1 cellular context compared by ENCODE assay signal in the genomic region with DNA sequence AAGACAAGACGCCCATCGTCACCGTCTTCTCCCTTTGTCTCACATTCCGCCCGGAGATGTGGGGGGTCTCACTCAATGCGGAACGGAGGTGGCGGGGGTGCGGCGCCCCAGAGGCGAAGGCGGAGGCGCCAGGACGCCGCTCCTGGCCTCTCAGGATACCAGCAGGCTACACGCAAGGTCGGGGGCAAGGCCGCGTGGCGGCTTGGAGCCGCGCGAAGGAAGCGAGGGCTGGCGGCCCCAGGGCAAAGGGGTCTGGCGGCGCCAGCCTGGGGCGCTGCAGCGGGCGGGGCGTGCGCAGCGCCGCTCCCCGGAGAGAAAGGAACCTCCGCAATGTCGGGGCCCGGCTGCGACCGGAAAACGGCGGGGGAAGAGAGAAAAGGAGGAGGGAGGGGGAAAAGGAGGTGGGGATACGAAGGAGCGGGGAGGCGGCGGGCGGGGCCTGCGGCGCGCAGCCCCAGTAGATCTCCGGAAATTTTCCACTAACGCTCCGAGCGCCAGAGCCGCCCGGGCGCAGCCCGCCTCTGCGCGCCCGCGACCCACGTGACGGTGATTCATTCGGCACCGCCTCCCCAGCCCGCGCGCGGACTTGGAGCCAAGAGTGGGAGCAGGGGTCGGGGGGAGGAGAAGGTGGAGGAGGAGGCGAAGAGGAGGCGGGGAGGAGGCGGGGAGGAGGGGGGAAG.
A peak's percentile ranks its signal among the peaks of the same experiment; 100 is the strongest.
TF ChIP-seq lines count a peak whose summit lies in the region.

No MANE protein-coding gene starts in this region.

TF ChIP-seq in HepG2, 621 proteins besides CTCF, POLR2A, EP300 and RAD21 (continued from another document and continues in another):
- TF ChIP-seq, protein P1, sequence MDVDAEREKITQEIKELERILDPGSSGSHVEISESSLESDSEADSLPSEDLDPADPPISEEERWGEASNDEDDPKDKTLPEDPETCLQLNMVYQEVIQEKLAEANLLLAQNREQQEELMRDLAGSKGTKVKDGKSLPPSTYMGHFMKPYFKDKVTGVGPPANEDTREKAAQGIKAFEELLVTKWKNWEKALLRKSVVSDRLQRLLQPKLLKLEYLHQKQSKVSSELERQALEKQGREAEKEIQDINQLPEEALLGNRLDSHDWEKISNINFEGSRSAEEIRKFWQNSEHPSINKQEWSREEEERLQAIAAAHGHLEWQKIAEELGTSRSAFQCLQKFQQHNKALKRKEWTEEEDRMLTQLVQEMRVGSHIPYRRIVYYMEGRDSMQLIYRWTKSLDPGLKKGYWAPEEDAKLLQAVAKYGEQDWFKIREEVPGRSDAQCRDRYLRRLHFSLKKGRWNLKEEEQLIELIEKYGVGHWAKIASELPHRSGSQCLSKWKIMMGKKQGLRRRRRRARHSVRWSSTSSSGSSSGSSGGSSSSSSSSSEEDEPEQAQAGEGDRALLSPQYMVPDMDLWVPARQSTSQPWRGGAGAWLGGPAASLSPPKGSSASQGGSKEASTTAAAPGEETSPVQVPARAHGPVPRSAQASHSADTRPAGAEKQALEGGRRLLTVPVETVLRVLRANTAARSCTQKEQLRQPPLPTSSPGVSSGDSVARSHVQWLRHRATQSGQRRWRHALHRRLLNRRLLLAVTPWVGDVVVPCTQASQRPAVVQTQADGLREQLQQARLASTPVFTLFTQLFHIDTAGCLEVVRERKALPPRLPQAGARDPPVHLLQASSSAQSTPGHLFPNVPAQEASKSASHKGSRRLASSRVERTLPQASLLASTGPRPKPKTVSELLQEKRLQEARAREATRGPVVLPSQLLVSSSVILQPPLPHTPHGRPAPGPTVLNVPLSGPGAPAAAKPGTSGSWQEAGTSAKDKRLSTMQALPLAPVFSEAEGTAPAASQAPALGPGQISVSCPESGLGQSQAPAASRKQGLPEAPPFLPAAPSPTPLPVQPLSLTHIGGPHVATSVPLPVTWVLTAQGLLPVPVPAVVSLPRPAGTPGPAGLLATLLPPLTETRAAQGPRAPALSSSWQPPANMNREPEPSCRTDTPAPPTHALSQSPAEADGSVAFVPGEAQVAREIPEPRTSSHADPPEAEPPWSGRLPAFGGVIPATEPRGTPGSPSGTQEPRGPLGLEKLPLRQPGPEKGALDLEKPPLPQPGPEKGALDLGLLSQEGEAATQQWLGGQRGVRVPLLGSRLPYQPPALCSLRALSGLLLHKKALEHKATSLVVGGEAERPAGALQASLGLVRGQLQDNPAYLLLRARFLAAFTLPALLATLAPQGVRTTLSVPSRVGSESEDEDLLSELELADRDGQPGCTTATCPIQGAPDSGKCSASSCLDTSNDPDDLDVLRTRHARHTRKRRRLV (CRISPR knock-in tag; IDR thresholded peaks at IDR 0.05) = no peak
- TF ChIP-seq ZNF558 (CRISPR knock-in tag; IDR thresholded peaks at IDR 0.05; ENCODE audit: borderline replicate concordance) (peak; percentile 76; the same call in 1 of the 2 replicates), HHEX (CRISPR knock-in tag; IDR thresholded peaks at IDR 0.05) (0 out of 2 replicates have a peak, but pooled peaks have one; percentile 14), ARHGAP35 (CRISPR knock-in tag; IDR thresholded peaks at IDR 0.05; ENCODE audit: borderline replicate concordance) (peak; percentile 76; the same call in 1 of the 2 replicates), SAFB2 (CRISPR knock-in tag; IDR thresholded peaks at IDR 0.05; ENCODE audit: borderline replicate concordance, low read depth) (no peak; the same call in 1 of the 2 replicates), RFX1 (IDR thresholded peaks at IDR 0.05) (no peak), MTA1 (CRISPR knock-in tag; IDR thresholded peaks at IDR 0.05; ENCODE audit: borderline replicate concordance) (peak; percentile 96), ZNF235 (CRISPR knock-in tag; IDR thresholded peaks at IDR 0.05; ENCODE audit: borderline replicate concordance) (peak; percentile 60; the same call in 1 of the 2 replicates), FOXK1 (CRISPR knock-in tag; IDR thresholded peaks at IDR 0.05; ENCODE audit: borderline replicate concordance, low read depth) (no peak), HNRNPK (IDR thresholded peaks at IDR 0.05; ENCODE audit: low read depth, low read length, poor library complexity, severe bottlenecking) (peak; percentile 100), ZZZ3 (CRISPR knock-in tag; IDR thresholded peaks at IDR 0.05; ENCODE audit: borderline replicate concordance) (no peak), PAWR (CRISPR knock-in tag; IDR thresholded peaks at IDR 0.05; ENCODE audit: borderline replicate concordance) (no peak), ZBTB8A (CRISPR knock-in tag; IDR thresholded peaks at IDR 0.05; ENCODE audit: borderline replicate concordance, low read depth) (no peak), XBP1 (CRISPR knock-in tag; IDR thresholded peaks at IDR 0.05) (no peak), ZMAT3 (CRISPR knock-in tag; conservative IDR thresholded peaks at IDR 0.05) (peak; percentile 68; the same call in 1 of the 2 replicates), SKI (IDR thresholded peaks at IDR 0.05; ENCODE audit: partially characterized antibody) (peak; percentile 33), CCAR2 (optimal IDR thresholded peaks at IDR 0.05; ENCODE audit: low read depth, low read length) (no peak), CENPX (CRISPR knock-in tag; IDR thresholded peaks at IDR 0.05) (no peak), ZNF180 (CRISPR knock-in tag; IDR thresholded peaks at IDR 0.05; ENCODE audit: borderline replicate concordance, low read depth) (no peak), EED (CRISPR knock-in tag; IDR thresholded peaks at IDR 0.05) (no peak), NONO (IDR thresholded peaks at IDR 0.05) (no peak), NONO (CRISPR knock-in tag; conservative IDR thresholded peaks at IDR 0.05) (peak; percentile 84), ARNTL (CRISPR knock-in tag; IDR thresholded peaks at IDR 0.05) (peak; percentile 90), ZNF607 (CRISPR knock-in tag; IDR thresholded peaks at IDR 0.05; ENCODE audit: borderline replicate concordance) (peak; percentile 88), AKAP8 (CRISPR knock-in tag; IDR thresholded peaks at IDR 0.05) (no peak), MZF1 (CRISPR knock-in tag; IDR thresholded peaks at IDR 0.05; ENCODE audit: borderline replicate concordance) (no peak), ZNF891 (CRISPR knock-in tag; IDR thresholded peaks at IDR 0.05) (peak; percentile 67; the same call in 1 of the 2 replicates), ZSCAN21 (CRISPR knock-in tag; IDR thresholded peaks at IDR 0.05; ENCODE audit: borderline replicate concordance) (no peak), ZNF24 (IDR thresholded peaks at IDR 0.05) (no peak), PHB2 (IDR thresholded peaks at IDR 0.05; ENCODE audit: partially characterized antibody) (no peak), TOE1 (CRISPR knock-in tag; IDR thresholded peaks at IDR 0.05) (no peak), ZSCAN30 (CRISPR knock-in tag; IDR thresholded peaks at IDR 0.05) (no peak), TGIF2 (CRISPR knock-in tag; IDR thresholded peaks at IDR 0.05) (no peak), ZNF678 (CRISPR knock-in tag; IDR thresholded peaks at IDR 0.05) (no peak), ZNF329 (CRISPR knock-in tag; IDR thresholded peaks at IDR 0.05; ENCODE audit: low read depth) (no peak; the same call in 1 of the 2 replicates)
- TF ChIP-seq, protein P2, sequence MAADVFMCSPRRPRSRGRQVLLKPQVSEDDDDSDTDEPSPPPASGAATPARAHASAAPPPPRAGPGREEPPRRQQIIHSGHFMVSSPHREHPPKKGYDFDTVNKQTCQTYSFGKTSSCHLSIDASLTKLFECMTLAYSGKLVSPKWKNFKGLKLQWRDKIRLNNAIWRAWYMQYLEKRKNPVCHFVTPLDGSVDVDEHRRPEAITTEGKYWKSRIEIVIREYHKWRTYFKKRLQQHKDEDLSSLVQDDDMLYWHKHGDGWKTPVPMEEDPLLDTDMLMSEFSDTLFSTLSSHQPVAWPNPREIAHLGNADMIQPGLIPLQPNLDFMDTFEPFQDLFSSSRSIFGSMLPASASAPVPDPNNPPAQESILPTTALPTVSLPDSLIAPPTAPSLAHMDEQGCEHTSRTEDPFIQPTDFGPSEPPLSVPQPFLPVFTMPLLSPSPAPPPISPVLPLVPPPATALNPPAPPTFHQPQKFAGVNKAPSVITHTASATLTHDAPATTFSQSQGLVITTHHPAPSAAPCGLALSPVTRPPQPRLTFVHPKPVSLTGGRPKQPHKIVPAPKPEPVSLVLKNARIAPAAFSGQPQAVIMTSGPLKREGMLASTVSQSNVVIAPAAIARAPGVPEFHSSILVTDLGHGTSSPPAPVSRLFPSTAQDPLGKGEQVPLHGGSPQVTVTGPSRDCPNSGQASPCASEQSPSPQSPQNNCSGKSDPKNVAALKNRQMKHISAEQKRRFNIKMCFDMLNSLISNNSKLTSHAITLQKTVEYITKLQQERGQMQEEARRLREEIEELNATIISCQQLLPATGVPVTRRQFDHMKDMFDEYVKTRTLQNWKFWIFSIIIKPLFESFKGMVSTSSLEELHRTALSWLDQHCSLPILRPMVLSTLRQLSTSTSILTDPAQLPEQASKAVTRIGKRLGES (CRISPR knock-in tag; IDR thresholded peaks at IDR 0.05; ENCODE audit: borderline replicate concordance) = no peak
- TF ChIP-seq, protein P3, sequence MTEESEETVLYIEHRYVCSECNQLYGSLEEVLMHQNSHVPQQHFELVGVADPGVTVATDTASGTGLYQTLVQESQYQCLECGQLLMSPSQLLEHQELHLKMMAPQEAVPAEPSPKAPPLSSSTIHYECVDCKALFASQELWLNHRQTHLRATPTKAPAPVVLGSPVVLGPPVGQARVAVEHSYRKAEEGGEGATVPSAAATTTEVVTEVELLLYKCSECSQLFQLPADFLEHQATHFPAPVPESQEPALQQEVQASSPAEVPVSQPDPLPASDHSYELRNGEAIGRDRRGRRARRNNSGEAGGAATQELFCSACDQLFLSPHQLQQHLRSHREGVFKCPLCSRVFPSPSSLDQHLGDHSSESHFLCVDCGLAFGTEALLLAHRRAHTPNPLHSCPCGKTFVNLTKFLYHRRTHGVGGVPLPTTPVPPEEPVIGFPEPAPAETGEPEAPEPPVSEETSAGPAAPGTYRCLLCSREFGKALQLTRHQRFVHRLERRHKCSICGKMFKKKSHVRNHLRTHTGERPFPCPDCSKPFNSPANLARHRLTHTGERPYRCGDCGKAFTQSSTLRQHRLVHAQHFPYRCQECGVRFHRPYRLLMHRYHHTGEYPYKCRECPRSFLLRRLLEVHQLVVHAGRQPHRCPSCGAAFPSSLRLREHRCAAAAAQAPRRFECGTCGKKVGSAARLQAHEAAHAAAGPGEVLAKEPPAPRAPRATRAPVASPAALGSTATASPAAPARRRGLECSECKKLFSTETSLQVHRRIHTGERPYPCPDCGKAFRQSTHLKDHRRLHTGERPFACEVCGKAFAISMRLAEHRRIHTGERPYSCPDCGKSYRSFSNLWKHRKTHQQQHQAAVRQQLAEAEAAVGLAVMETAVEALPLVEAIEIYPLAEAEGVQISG (CRISPR knock-in tag; IDR thresholded peaks at IDR 0.05) = no peak; the same call in 1 of the 2 replicates
- TF ChIP-seq, protein P4, sequence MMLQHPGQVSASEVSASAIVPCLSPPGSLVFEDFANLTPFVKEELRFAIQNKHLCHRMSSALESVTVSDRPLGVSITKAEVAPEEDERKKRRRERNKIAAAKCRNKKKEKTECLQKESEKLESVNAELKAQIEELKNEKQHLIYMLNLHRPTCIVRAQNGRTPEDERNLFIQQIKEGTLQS (CRISPR knock-in tag; IDR thresholded peaks at IDR 0.05) = peak; percentile 75; the same call in 1 of the 2 replicates
- TF ChIP-seq, protein P5, sequence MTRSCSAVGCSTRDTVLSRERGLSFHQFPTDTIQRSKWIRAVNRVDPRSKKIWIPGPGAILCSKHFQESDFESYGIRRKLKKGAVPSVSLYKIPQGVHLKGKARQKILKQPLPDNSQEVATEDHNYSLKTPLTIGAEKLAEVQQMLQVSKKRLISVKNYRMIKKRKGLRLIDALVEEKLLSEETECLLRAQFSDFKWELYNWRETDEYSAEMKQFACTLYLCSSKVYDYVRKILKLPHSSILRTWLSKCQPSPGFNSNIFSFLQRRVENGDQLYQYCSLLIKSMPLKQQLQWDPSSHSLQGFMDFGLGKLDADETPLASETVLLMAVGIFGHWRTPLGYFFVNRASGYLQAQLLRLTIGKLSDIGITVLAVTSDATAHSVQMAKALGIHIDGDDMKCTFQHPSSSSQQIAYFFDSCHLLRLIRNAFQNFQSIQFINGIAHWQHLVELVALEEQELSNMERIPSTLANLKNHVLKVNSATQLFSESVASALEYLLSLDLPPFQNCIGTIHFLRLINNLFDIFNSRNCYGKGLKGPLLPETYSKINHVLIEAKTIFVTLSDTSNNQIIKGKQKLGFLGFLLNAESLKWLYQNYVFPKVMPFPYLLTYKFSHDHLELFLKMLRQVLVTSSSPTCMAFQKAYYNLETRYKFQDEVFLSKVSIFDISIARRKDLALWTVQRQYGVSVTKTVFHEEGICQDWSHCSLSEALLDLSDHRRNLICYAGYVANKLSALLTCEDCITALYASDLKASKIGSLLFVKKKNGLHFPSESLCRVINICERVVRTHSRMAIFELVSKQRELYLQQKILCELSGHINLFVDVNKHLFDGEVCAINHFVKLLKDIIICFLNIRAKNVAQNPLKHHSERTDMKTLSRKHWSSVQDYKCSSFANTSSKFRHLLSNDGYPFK (CRISPR knock-in tag; IDR thresholded peaks at IDR 0.05; ENCODE audit: borderline replicate concordance) = peak; percentile 49; the same call in 1 of the 2 replicates
- TF ChIP-seq, protein P6, sequence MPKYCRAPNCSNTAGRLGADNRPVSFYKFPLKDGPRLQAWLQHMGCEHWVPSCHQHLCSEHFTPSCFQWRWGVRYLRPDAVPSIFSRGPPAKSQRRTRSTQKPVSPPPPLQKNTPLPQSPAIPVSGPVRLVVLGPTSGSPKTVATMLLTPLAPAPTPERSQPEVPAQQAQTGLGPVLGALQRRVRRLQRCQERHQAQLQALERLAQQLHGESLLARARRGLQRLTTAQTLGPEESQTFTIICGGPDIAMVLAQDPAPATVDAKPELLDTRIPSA (CRISPR knock-in tag; IDR thresholded peaks at IDR 0.05; ENCODE audit: borderline replicate concordance) = no peak; the same call in 1 of the 2 replicates
- TF ChIP-seq, protein P7, sequence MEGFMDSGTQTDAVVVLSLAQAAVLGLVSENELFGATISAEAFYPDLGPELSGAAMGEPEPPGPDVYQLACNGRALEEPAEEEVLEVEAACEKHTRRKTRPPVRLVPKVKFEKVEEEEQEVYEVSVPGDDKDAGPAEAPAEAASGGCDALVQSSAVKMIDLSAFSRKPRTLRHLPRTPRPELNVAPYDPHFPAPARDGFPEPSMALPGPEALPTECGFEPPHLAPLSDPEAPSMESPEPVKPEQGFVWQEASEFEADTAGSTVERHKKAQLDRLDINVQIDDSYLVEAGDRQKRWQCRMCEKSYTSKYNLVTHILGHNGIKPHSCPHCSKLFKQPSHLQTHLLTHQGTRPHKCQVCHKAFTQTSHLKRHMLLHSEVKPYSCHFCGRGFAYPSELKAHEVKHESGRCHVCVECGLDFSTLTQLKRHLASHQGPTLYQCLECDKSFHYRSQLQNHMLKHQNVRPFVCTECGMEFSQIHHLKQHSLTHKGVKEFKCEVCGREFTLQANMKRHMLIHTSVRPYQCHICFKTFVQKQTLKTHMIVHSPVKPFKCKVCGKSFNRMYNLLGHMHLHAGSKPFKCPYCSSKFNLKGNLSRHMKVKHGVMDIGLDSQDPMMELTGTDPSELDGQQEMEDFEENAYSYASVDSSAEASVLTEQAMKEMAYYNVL (CRISPR knock-in tag; IDR thresholded peaks at IDR 0.05; ENCODE audit: borderline replicate concordance) = peak; percentile 79
- TF ChIP-seq, protein P8, sequence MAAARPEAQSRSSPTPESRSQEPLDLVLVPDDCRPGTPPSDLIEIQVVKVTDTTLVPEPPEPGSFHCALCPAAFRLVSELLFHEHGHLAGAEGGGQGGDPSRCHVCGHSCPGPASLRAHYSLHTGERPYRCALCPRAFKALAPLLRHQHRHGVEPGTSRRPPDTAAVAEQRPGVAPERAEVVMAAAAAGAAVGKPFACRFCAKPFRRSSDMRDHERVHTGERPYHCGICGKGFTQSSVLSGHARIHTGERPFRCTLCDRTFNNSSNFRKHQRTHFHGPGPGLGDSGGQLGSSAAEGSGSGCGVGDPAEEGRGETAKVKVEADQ (CRISPR knock-in tag; IDR thresholded peaks at IDR 0.05; ENCODE audit: borderline replicate concordance) = no peak
- TF ChIP-seq, protein P9, sequence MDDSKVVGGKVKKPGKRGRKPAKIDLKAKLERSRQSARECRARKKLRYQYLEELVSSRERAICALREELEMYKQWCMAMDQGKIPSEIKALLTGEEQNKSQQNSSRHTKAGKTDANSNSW (CRISPR knock-in tag; IDR thresholded peaks at IDR 0.05; ENCODE audit: borderline replicate concordance) = no peak; the same call in 1 of the 2 replicates
